ENCODE assay signal across 17 cellular contexts in the genomic region with DNA sequence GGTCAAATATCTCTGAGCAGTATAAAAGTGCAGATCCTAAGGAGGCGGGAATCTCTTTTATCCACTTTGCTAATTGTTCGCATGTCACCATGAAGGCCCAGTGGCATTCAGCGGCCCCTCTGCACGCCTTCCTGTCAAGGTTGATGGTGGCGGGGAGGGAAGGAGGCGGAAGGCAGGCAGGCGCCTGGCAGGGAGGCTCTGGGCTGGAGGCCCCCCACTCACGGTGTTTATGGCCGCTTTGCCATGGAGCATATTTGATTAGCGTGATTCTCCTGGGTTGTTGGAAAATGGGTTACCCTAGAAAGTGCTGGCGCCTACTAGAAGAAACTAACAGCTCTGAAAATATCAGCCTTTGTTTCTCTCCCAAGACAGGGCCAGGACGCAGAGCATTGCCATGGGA.
DNase-seq lines count a peak whose midpoint lies in the region; ATAC-seq and TF ChIP-seq lines count a peak whose summit lies in the region.
"Had no signal": no experiment of that assay in that cellular context is flagged by ENCODE, and none has a peak within 500 bp of the region (broad histone marks: within the 10 kb centered on the region; RNA-seq: fewer than 3 reads in every experiment).

No MANE protein-coding gene starts in this region.

- H3K4me2 ChIP-seq in neural cell (ENCODE audit: low read length) = no peak overlapping the region
- H3K4me2 ChIP-seq: A549, GM23338 had no signal

- H3K27ac ChIP-seq in esophagus muscularis mucosa (replicated peaks in 1 of 4) (no peak overlapping the region), neural cell (ENCODE audit: low read length) (peak overlapping the region; percentile 4), prostate gland (no peak overlapping the region)
- H3K27ac ChIP-seq: A549 had no signal

- no peak for TF ChIP-seq EP300 in esophagus muscularis mucosa (IDR thresholded peaks at IDR 0.05)
- no peak for TF ChIP-seq EP300 in neural cell (conservative IDR thresholded peaks at IDR 0.05; ENCODE audit: poor library complexity, severe bottlenecking)

- H3K4me3 ChIP-seq in esophagus muscularis mucosa (no peak overlapping the region), neural cell (ENCODE audit: low read length) (no peak overlapping the region), prostate gland (no peak overlapping the region)
- H3K4me3 ChIP-seq: A549, GM23338 had no signal

- H3K4me1 Mint-ChIP-seq in natural killer cell treated with Interleukin-12 subunit alpha and Interleukin-12 subunit beta and Interleukin-15 and Interleukin-18, amount 100 ng/mL, for 72 hours (ENCODE audit: low read depth in 2 of 2) = peaks cover 13 to 24% of the 10 kb centered on the region in 2 donors
- peaks cover 22 to 23% of the 10 kb centered on the region in 2 donors for H3K4me1 Mint-ChIP-seq in natural killer cell

- H3K4me3 Mint-ChIP-seq in natural killer cell treated with Interleukin-12 subunit alpha and Interleukin-12 subunit beta and Interleukin-15 and Interleukin-18, amount 100 ng/mL, for 72 hours = no peak overlapping the region
- no peak overlapping the region for H3K4me3 Mint-ChIP-seq in natural killer cell
- H3K4me3 Mint-ChIP-seq: CD14-positive monocyte; CD8-positive, alpha-beta T cell; GM23338 had no signal

- intact Hi-C loops in natural killer cell (cut with micrococcal nuclease) (no loop called here), esophagus muscularis mucosa (cut with DNase I) (no loop called here), prostate gland (cut with DNase I) (no loop called here)

- no peak overlapping the region for H3K9ac ChIP-seq in neural cell (ENCODE audit: low read length)

- TF ChIP-seq RAD21 in neural cell (conservative IDR thresholded peaks at IDR 0.05) = no peak

- ATAC-seq in natural killer cell treated with Interleukin-12 subunit alpha and Interleukin-12 subunit beta and Interleukin-15 and Interleukin-18, amount 100 ng/mL, for 72 hours = no peak
- ATAC-seq in natural killer cell = no peak
- ATAC-seq: A549; CD8-positive, alpha-beta T cell; GM23338 had no signal

- H3K9me3 ChIP-seq in esophagus muscularis mucosa (no peaks in the 10 kb centered on the region), neural cell (ENCODE audit: low read length) (no peaks in the 10 kb centered on the region), prostate gland (no peaks in the 10 kb centered on the region)
- H3K9me3 ChIP-seq: A549, BE2C had no signal

- DNase-seq in natural killer cell treated with Interleukin-12 subunit alpha and Interleukin-12 subunit beta and Interleukin-15 and Interleukin-18, amount 100 ng/mL, for 72 hours (ENCODE audit: low spot score) = peak; percentile 54
- DNase-seq in natural killer cell = no peak
- DNase-seq in esophagus muscularis mucosa (ENCODE audit: extremely low spot score) = peak; percentile 50
- DNase-seq in effector CD8-positive, alpha-beta T cell (lab: John Stamatoyannopoulos, UW) = no peak
- DNase-seq in prostate gland (ENCODE audit: low spot score) = no peak
- DNase-seq in central memory CD4-positive, alpha-beta T cell = no peak
- DNase-seq: BE2C; CD8-positive, alpha-beta T cell; COR-L47; DMS153; DMS79 treated with DMSO at 0.1 percent for 48 hours; EL; H7 had no signal

- H2AFZ ChIP-seq in neural cell (ENCODE audit: low read depth, low read length) = no peak overlapping the region
- H2AFZ ChIP-seq: GM23338 had no signal

- no peaks in the 10 kb centered on the region for H3K79me2 ChIP-seq in neural cell (replicated peaks; ENCODE audit: insufficient read depth, low read length)

- H3K36me3 ChIP-seq in esophagus muscularis mucosa = no peaks in the 10 kb centered on the region
- H3K36me3 ChIP-seq in neural cell (ENCODE audit: insufficient read depth, low read length) = no peaks in the 10 kb centered on the region
- H3K36me3 ChIP-seq in prostate gland = no peaks in the 10 kb centered on the region
- H3K36me3 ChIP-seq: BE2C had no signal

- H3K9me2 ChIP-seq in neural cell (ENCODE audit: insufficient read depth, low read length) = no peaks in the 10 kb centered on the region

- TF ChIP-seq POLR2A in esophagus muscularis mucosa (IDR thresholded peaks at IDR 0.05; ENCODE audit: low read depth) = no peak
- no peak for TF ChIP-seq POLR2A in prostate gland (IDR thresholded peaks at IDR 0.05)

- H3K27me3 Mint-ChIP-seq in natural killer cell treated with Interleukin-12 subunit alpha and Interleukin-12 subunit beta and Interleukin-15 and Interleukin-18, amount 100 ng/mL, for 72 hours = peaks cover 4 to 8% of the 10 kb centered on the region in 2 donors
- H3K27me3 Mint-ChIP-seq in natural killer cell (ENCODE audit: low read depth in 2 of 2) = peaks cover 0 to 1% of the 10 kb centered on the region in 2 donors

- H3K27me3 ChIP-seq in esophagus muscularis mucosa (peaks cover 0 to 17% (median 0%) of the 10 kb centered on the region in 4 donors), neural cell (ENCODE audit: insufficient read depth, low read depth, low read length) (no peaks in the 10 kb centered on the region), prostate gland (replicated peaks; ENCODE audit: insufficient read depth) (no peaks in the 10 kb centered on the region)
- H3K27me3 ChIP-seq: BE2C had no signal

- H3K9me3 Mint-ChIP-seq in natural killer cell treated with Interleukin-12 subunit alpha and Interleukin-12 subunit beta and Interleukin-15 and Interleukin-18, amount 100 ng/mL, for 72 hours = no peaks in the 10 kb centered on the region
- H3K9me3 Mint-ChIP-seq in natural killer cell = no peaks in the 10 kb centered on the region
- H3K9me3 Mint-ChIP-seq: CD8-positive, alpha-beta T cell; GM23338 had no signal

- H3K4me1 ChIP-seq in esophagus muscularis mucosa (no peaks in the 10 kb centered on the region), prostate gland (replicated peaks) (no peaks in the 10 kb centered on the region)
- H3K4me1 ChIP-seq: A549, BE2C had no signal

- H3K36me3 Mint-ChIP-seq in natural killer cell treated with Interleukin-12 subunit alpha and Interleukin-12 subunit beta and Interleukin-15 and Interleukin-18, amount 100 ng/mL, for 72 hours = no peaks in the 10 kb centered on the region
- H3K36me3 Mint-ChIP-seq in natural killer cell = no peaks in the 10 kb centered on the region
- H3K36me3 Mint-ChIP-seq: CD14-positive monocyte; CD8-positive, alpha-beta T cell had no signal

- whole genome bisulfite sequencing in esophagus muscularis mucosa = 89% methylated on average over 10 of the region's 12 CpGs
- WGBS in prostate gland = 94% methylated on average over 12 of the region's 12 CpGs

- TF ChIP-seq CTCF in natural killer cell (IDR thresholded peaks at IDR 0.05) (no peak), esophagus muscularis mucosa (IDR thresholded peaks at IDR 0.05) (no peak), neural cell (IDR thresholded peaks at IDR 0.05; ENCODE audit: poor library complexity, severe bottlenecking) (no peak), prostate gland (IDR thresholded peaks at IDR 0.05) (no peak)

- no peaks in the 10 kb centered on the region for H4K20me1 ChIP-seq in neural cell (ENCODE audit: insufficient read depth)

- no peaks in the 10 kb centered on the region for H3F3A ChIP-seq in neural cell (ENCODE audit: insufficient read depth, low read length, poor library complexity, severe bottlenecking)

- H3K27ac Mint-ChIP-seq in natural killer cell treated with Interleukin-12 subunit alpha and Interleukin-12 subunit beta and Interleukin-15 and Interleukin-18, amount 100 ng/mL, for 72 hours = no peak overlapping the region
- H3K27ac Mint-ChIP-seq in natural killer cell = no peak overlapping the region
- H3K27ac Mint-ChIP-seq: CD14-positive monocyte; CD8-positive, alpha-beta T cell; GM23338 had no signal

TF ChIP-seq in neural cell, 6 proteins besides CTCF, POLR2A, EP300 and RAD21:
- no peak for TF ChIP-seq EZH2 (IDR thresholded peaks at IDR 0.05; ENCODE audit: borderline replicate concordance, insufficient read depth, low read length, poor library complexity, severe bottlenecking)
- no peak for TF ChIP-seq TAF1 (IDR thresholded peaks at IDR 0.05; ENCODE audit: low read depth)
- TF ChIP-seq SMC3 (conservative IDR thresholded peaks at IDR 0.05; ENCODE audit: poor library complexity) = no peak
- no peak for TF ChIP-seq MXI1 (conservative IDR thresholded peaks at IDR 0.05; ENCODE audit: poor library complexity, severe bottlenecking)
- peak; percentile 31 for TF ChIP-seq POLR2AphosphoS5 (IDR thresholded peaks at IDR 0.05)
- TF ChIP-seq, protein P1, sequence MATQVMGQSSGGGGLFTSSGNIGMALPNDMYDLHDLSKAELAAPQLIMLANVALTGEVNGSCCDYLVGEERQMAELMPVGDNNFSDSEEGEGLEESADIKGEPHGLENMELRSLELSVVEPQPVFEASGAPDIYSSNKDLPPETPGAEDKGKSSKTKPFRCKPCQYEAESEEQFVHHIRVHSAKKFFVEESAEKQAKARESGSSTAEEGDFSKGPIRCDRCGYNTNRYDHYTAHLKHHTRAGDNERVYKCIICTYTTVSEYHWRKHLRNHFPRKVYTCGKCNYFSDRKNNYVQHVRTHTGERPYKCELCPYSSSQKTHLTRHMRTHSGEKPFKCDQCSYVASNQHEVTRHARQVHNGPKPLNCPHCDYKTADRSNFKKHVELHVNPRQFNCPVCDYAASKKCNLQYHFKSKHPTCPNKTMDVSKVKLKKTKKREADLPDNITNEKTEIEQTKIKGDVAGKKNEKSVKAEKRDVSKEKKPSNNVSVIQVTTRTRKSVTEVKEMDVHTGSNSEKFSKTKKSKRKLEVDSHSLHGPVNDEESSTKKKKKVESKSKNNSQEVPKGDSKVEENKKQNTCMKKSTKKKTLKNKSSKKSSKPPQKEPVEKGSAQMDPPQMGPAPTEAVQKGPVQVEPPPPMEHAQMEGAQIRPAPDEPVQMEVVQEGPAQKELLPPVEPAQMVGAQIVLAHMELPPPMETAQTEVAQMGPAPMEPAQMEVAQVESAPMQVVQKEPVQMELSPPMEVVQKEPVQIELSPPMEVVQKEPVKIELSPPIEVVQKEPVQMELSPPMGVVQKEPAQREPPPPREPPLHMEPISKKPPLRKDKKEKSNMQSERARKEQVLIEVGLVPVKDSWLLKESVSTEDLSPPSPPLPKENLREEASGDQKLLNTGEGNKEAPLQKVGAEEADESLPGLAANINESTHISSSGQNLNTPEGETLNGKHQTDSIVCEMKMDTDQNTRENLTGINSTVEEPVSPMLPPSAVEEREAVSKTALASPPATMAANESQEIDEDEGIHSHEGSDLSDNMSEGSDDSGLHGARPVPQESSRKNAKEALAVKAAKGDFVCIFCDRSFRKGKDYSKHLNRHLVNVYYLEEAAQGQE (IDR thresholded peaks at IDR 0.05; ENCODE audit: borderline replicate concordance) = no peak

Comparison
In these comparisons a context has a peak if more than half of its experiments do, and no peak if none do; other contexts are left out.
1. DNase-seq: peak in natural killer cell treated with Interleukin-12 subunit alpha and Interleukin-12 subunit beta and Interleukin-15 and Interleukin-18, amount 100 ng/mL, for 72 hours (single experiment) and esophagus muscularis mucosa (single experiment); none in natural killer cell (single experiment), effector CD8-positive, alpha-beta T cell (single experiment), prostate gland (single experiment) and central memory CD4-positive, alpha-beta T cell (single experiment).